In genomic region chrX:38327775-38328081, GRCh38 we compare ENCODE assay signal across 1 cellular context.
TF ChIP-seq lines count a peak whose summit lies in the region.

No MANE protein-coding gene starts in this region.

TF ChIP-seq in GM12878, 131 proteins besides CTCF, POLR2A, EP300 and RAD21:
- no peak for TF ChIP-seq KAT2A (conservative IDR thresholded peaks at IDR 0.05; ENCODE audit: control insufficient read depth, low read depth, low read length)
- no peak for TF ChIP-seq ZBED1 (IDR thresholded peaks at IDR 0.05; ENCODE audit: borderline replicate concordance)
- no peak for TF ChIP-seq RBBP5 (conservative IDR thresholded peaks at IDR 0.05)
- TF ChIP-seq CHD1 (IDR thresholded peaks at IDR 0.05; ENCODE audit: low read depth, low read length), result no peak
- TF ChIP-seq ELK1 (IDR thresholded peaks at IDR 0.05; ENCODE audit: low read depth, low read length), result no peak
- no peak for TF ChIP-seq NFIC (IDR thresholded peaks at IDR 0.05; ENCODE audit: low read depth, low read length)
- TF ChIP-seq ZNF384 (IDR thresholded peaks at IDR 0.05; ENCODE audit: borderline replicate concordance, low read depth, low read length), result no peak
TF ChIP-seq in GM12878: peak in this region for 0.
